10 cellular contexts compared by ENCODE assay signal in genomic region chr13:30713133-30713532, GRCh38. TPM values are rescaled to one million over a fixed set of nuclear protein-coding genes. Genes with fewer than 3 reads are reported as not detected.
DNase-seq lines count a peak whose midpoint lies in the region; ATAC-seq lines count a peak whose summit lies in the region.
"Had no signal": no experiment of that assay in that cellular context is flagged by ENCODE, and none has a peak within 500 bp of the region (broad histone marks: within the 10 kb centered on the region; RNA-seq: fewer than 3 reads in every experiment).

No MANE protein-coding gene starts in this region.

- intact Hi-C loops in cardiac septum (cut with DNase I) = no loop called here

- peak overlapping the region; percentile 87 for H3K27ac Mint-ChIP-seq in stimulated activated effector memory CD8-positive, alpha-beta T cell treated with anti-CD3 and anti-CD28 coated beads, Interleukin-12 subunit alpha, Interleukin-12 subunit beta, amount 100 ng/mL, for 72 hours
- H3K27ac Mint-ChIP-seq: nephron had no signal

- DNase-seq in NCI-H1694 treated with DMSO at 0.1 percent for 48 hours (lab: John Stamatoyannopoulos, UW) (peak; percentile 8), NCI-H1694 (lab: John Stamatoyannopoulos, UW) (no peak), SKM-1 (lab: John Stamatoyannopoulos, UW; ENCODE audit: unreplicated experiment) (peak; percentile 94), cardiac septum (ENCODE audit: low spot score) (peak; percentile 83), NCI-H774 (lab: John Stamatoyannopoulos, UW) (no peak), NCI-H226 (no peak)
- DNase-seq in stimulated activated effector memory CD8-positive, alpha-beta T cell treated with anti-CD3 and anti-CD28 coated beads, Interleukin-12 subunit alpha, Interleukin-12 subunit beta, amount 100 ng/mL, for 72 hours (ENCODE audit: low spot score in 2 of 2) = no peak
- DNase-seq: NCI-H524 treated with DMSO at 0.1 percent for 48 hours had no signal

- H3K9me3 Mint-ChIP-seq in stimulated activated effector memory CD8-positive, alpha-beta T cell treated with anti-CD3 and anti-CD28 coated beads, Interleukin-12 subunit alpha, Interleukin-12 subunit beta, amount 100 ng/mL, for 72 hours = no peaks in the 10 kb centered on the region
- H3K9me3 Mint-ChIP-seq: nephron had no signal

- H3K4me1 Mint-ChIP-seq in stimulated activated effector memory CD8-positive, alpha-beta T cell treated with anti-CD3 and anti-CD28 coated beads, Interleukin-12 subunit alpha, Interleukin-12 subunit beta, amount 100 ng/mL, for 72 hours = peaks cover 28% of the 10 kb centered on the region
- H3K4me1 Mint-ChIP-seq: nephron had no signal

- peak overlapping the region; percentile 11 for H3K4me3 Mint-ChIP-seq in stimulated activated effector memory CD8-positive, alpha-beta T cell treated with anti-CD3 and anti-CD28 coated beads, Interleukin-12 subunit alpha, Interleukin-12 subunit beta, amount 100 ng/mL, for 72 hours
- H3K4me3 Mint-ChIP-seq: nephron had no signal

- no peaks in the 10 kb centered on the region for H3K36me3 Mint-ChIP-seq in stimulated activated effector memory CD8-positive, alpha-beta T cell treated with anti-CD3 and anti-CD28 coated beads, Interleukin-12 subunit alpha, Interleukin-12 subunit beta, amount 100 ng/mL, for 72 hours

- peak; percentile 78 for ATAC-seq in stimulated activated effector memory CD8-positive, alpha-beta T cell treated with anti-CD3 and anti-CD28 coated beads, Interleukin-12 subunit alpha, Interleukin-12 subunit beta, amount 100 ng/mL, for 72 hours
- ATAC-seq in GM18519 (IDR thresholded peaks at IDR 0.05; ENCODE audit: low FRiP score, unreplicated experiment) = no peak

RNA-seq across cellular contexts. Expression of gene ALOX5AP, which starts 22.2 kb away (rescaled TPM):
- total RNA-seq in cardiac septum = 5.4 TPM

Comparison
In these comparisons a context has a peak if more than half of its experiments do, and no peak if none do; other contexts are left out.
1. DNase-seq: peak in NCI-H1694 treated with DMSO at 0.1 percent for 48 hours (single experiment), SKM-1 (single experiment) and cardiac septum (single experiment); none in NCI-H1694 (single experiment), stimulated activated effector memory CD8-positive, alpha-beta T cell treated with anti-CD3 and anti-CD28 coated beads, Interleukin-12 subunit alpha, Interleukin-12 subunit beta, amount 100 ng/mL, for 72 hours (0 of 2), NCI-H774 (single experiment) and NCI-H226 (single experiment).